Comparison of ENCODE assay signal across 27 cellular contexts in the genomic region with DNA sequence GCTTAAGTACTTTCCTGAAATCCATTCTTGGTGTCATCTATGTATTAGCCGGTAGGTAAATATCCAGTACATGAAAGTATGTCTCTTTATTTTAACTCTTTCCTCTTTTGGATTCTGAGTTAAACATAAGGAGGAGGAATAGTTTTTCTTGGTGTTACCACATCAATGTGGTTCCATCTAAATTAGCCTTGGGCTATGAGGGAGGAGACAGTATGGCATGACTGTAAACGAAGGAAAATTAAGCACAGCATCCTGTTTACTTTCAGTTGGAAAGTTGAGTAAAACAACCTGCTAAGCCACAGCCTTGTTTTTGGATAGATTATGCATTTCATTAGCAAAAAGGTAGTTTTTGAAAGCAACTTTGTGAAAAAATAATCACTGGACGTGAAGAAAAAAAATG.
"Had no signal": no experiment of that assay in that cellular context is flagged by ENCODE, and none has a peak within 500 bp of the region (broad histone marks: within the 10 kb centered on the region; RNA-seq: fewer than 3 reads in every experiment).

No MANE protein-coding gene starts in this region.

- DNase-seq: activated CD4-positive, alpha-beta T cell treated with anti-CD3 and anti-CD28 coated beads, Interleukin-2, amount 10 ng/mL, durations not matched to agents 7 days and 5 days; activated CD4-positive, CD25-positive, alpha-beta regulatory T cell treated with anti-CD3 and anti-CD28 coated beads, Interleukin-2, amount 50 U/mL, for 72 hours; activated CD8-positive, alpha-beta T cell treated with anti-CD3 and anti-CD28 coated beads, Interleukin-2, amount 10 ng/mL, durations not matched to agents 7 days and 5 days; activated gamma-delta T cell treated with Interleukin-2 at 50 U/mL for 16 hours; adrenal gland; colonic mucosa; dorsolateral prefrontal cortex; effector memory CD8-positive, alpha-beta T cell; esophagus squamous epithelium; heart left ventricle; left cardiac atrium; mesendoderm; mucosa of descending colon; nephron progenitor cell; nucleus accumbens; right cardiac atrium; stimulated activated CD4-positive, alpha-beta T cell treated with anti-CD3 and anti-CD28 coated beads, Interleukin-12 subunit alpha, Interleukin-12 subunit beta, amount 100 ng/mL, for 4 hours; stimulated activated CD4-positive, alpha-beta T cell treated with anti-CD3 and anti-CD28 coated beads, Interleukin-4, amount 100 ng/mL, for 4 hours; stimulated activated naive CD8-positive, alpha-beta T cell treated with anti-CD3 and anti-CD28 coated beads, Interleukin-15, Interleukin-2, amounts not matched to agents 100 U/mL and 50 U/mL, for 24 hours; upper lobe of left lung; WERI-Rb-1 had no signal

- H3K4me3 ChIP-seq: adrenal gland, ascending aorta, colonic mucosa, dorsolateral prefrontal cortex, esophagus squamous epithelium, heart left ventricle, mucosa of descending colon, upper lobe of left lung had no signal

- H3K27ac Mint-ChIP-seq: activated CD4-positive, alpha-beta T cell treated with anti-CD3 and anti-CD28 coated beads, Interleukin-2, amount 10 ng/mL, durations not matched to agents 7 days and 5 days; activated CD8-positive, alpha-beta T cell treated with anti-CD3 and anti-CD28 coated beads, Interleukin-2, amount 10 ng/mL, durations not matched to agents 7 days and 5 days; activated naive CD4-positive, alpha-beta T cell treated with anti-CD3 and anti-CD28 coated beads, Interleukin-2, amount 50 U/mL, for 72 hours; effector memory CD8-positive, alpha-beta T cell; nephron progenitor cell; T-helper 2 cell treated with Interferon-gamma antibody and Interleukin-4, amounts not matched to agents 5 μg/mL and 100 μg/mL, for 36 hours had no signal

- H3K27me3 Mint-ChIP-seq: activated CD4-positive, alpha-beta T cell treated with anti-CD3 and anti-CD28 coated beads, Interleukin-2, amount 10 ng/mL, durations not matched to agents 7 days and 5 days; effector memory CD8-positive, alpha-beta T cell had no signal

- H3K4me1 ChIP-seq: adrenal gland, ascending aorta, colonic mucosa, heart left ventricle, parathyroid adenoma, upper lobe of left lung had no signal

- ATAC-seq: activated CD8-positive, alpha-beta T cell treated with anti-CD3 and anti-CD28 coated beads, Interleukin-2, amount 10 ng/mL, durations not matched to agents 7 days and 5 days; activated naive CD4-positive, alpha-beta T cell treated with anti-CD3 and anti-CD28 coated beads, Interleukin-2, amount 50 U/mL, for 72 hours; effector memory CD8-positive, alpha-beta T cell; heart left ventricle; left cardiac atrium; mucosa of descending colon; right cardiac atrium; stimulated activated naive CD8-positive, alpha-beta T cell treated with anti-CD3 and anti-CD28 coated beads, Interleukin-15, Interleukin-2, amounts not matched to agents 100 U/mL and 50 U/mL, for 24 hours had no signal

- H3K4me3 Mint-ChIP-seq: activated CD4-positive, alpha-beta T cell treated with anti-CD3 and anti-CD28 coated beads, Interleukin-2, amount 10 ng/mL, durations not matched to agents 7 days and 5 days; activated CD8-positive, alpha-beta T cell treated with anti-CD3 and anti-CD28 coated beads, Interleukin-2, amount 10 ng/mL, durations not matched to agents 7 days and 5 days; effector memory CD8-positive, alpha-beta T cell; nephron progenitor cell; T-helper 2 cell treated with Interferon-gamma antibody and Interleukin-4, amounts not matched to agents 5 μg/mL and 100 μg/mL, for 36 hours had no signal

- FAIRE-seq: endothelial cell of umbilical vein, TTC549 had no signal

- H3K4me1 Mint-ChIP-seq: activated CD4-positive, alpha-beta T cell treated with anti-CD3 and anti-CD28 coated beads, Interleukin-2, amount 10 ng/mL, durations not matched to agents 7 days and 5 days; nephron progenitor cell had no signal

- H3K27ac ChIP-seq: adrenal gland, ascending aorta, colonic mucosa, dorsolateral prefrontal cortex, esophagus squamous epithelium, heart left ventricle, parathyroid adenoma, upper lobe of left lung, WERI-Rb-1 had no signal

- H3K36me3 ChIP-seq: adrenal gland, ascending aorta, colonic mucosa, esophagus squamous epithelium, heart left ventricle, upper lobe of left lung, WERI-Rb-1 had no signal

- H3K27me3 ChIP-seq: adrenal gland, ascending aorta, colonic mucosa, dorsolateral prefrontal cortex, esophagus squamous epithelium, heart left ventricle, upper lobe of left lung had no signal

- H3K9me3 ChIP-seq: adrenal gland, ascending aorta, colonic mucosa, upper lobe of left lung had no signal
